Comparison of ENCODE assay signal across 1 cellular context in genomic region chr14:99510556-99511139, GRCh38.
TF ChIP-seq lines count a peak whose summit lies in the region.

No MANE protein-coding gene starts in this region.

TF ChIP-seq in IMR-90, 13 proteins besides CTCF, POLR2A, EP300 and RAD21 (continued from another document):
- TF ChIP-seq USF2 (IDR thresholded peaks at IDR 0.05; ENCODE audit: low read depth, low read length) = no peak
- no peak for TF ChIP-seq FOS (IDR thresholded peaks at IDR 0.05; ENCODE audit: low read depth, low read length)
